10 cellular contexts compared by ENCODE assay signal in the genomic region with DNA sequence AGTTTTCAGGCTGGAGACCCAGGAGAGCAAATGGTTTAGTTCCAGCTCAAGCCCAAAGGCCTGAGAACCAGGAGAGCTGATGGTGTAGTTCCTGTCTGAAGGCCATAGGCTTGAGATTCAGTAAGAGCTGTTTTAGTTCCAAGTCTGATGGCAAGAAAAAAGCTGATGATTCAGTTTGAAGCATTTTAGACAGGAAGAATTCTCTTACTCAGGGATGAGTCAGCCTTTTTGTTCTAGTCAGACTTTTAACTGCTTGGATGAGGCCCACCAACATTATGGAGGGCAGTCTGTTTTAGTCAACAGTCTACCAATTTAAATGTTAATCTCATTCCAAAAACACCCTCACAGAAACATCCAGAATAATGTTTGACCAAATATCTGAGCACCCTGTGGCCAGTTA. TPM values are rescaled to one million over a fixed set of nuclear protein-coding genes. Genes with fewer than 3 reads are reported as not detected.
DNase-seq lines count a peak whose midpoint lies in the region; ATAC-seq, FAIRE-seq and TF ChIP-seq lines count a peak whose summit lies in the region.
"Had no signal": no experiment of that assay in that cellular context is flagged by ENCODE, and none has a peak within 500 bp of the region (broad histone marks: within the 10 kb centered on the region; RNA-seq: fewer than 3 reads in every experiment).

No MANE protein-coding gene starts in this region.

- H3K79me2 ChIP-seq in keratinocyte (ENCODE audit: control insufficient read depth, insufficient read depth, low read length): peaks cover 9% of the 10 kb centered on the region

- H3K27me3 ChIP-seq in keratinocyte (ENCODE audit: control insufficient read depth, extremely low read depth, insufficient read depth, low read length): no peaks in the 10 kb centered on the region

- no peaks in the 10 kb centered on the region for H3K9me3 ChIP-seq in keratinocyte (ENCODE audit: control insufficient read depth, low read depth, low read length)

- H3K9ac ChIP-seq in keratinocyte (ENCODE audit: control insufficient read depth, extremely low read depth, insufficient read depth, low read length): no peak overlapping the region

- H3K27ac ChIP-seq in keratinocyte (ENCODE audit: control insufficient read depth, insufficient read depth, low read length): no peak overlapping the region

- H3K4me3 Mint-ChIP-seq in activated naive CD8-positive, alpha-beta T cell treated with anti-CD3 and anti-CD28 coated beads, Interleukin-2, amount 50 U/mL, for 24 hours: no peak overlapping the region

- H3K4me1 Mint-ChIP-seq in activated naive CD8-positive, alpha-beta T cell treated with anti-CD3 and anti-CD28 coated beads, Interleukin-2, amount 50 U/mL, for 24 hours: peaks cover 16% of the 10 kb centered on the region

- peaks cover 9% of the 10 kb centered on the region for H3K4me1 ChIP-seq in keratinocyte (ENCODE audit: control insufficient read depth, extremely low read depth, insufficient read depth, low read length)

- no peak for TF ChIP-seq CTCF in keratinocyte (optimal IDR thresholded peaks at IDR 0.05 in 1 of 3, IDR thresholded peaks at IDR 0.05 in 1 of 3, conservative IDR thresholded peaks at IDR 0.05 in 1 of 3; ENCODE audit: extremely low read depth in 1 of 3, insufficient read depth in 2 of 3, low read length in 3 of 3)

- peak; percentile 55 to 63 for DNase-seq in AML-193 (lab: John Stamatoyannopoulos, UW)
- peak; percentile 54 for DNase-seq in HS-27A (ENCODE audit: low read depth)
- no peak for DNase-seq in activated naive CD8-positive, alpha-beta T cell treated with anti-CD3 and anti-CD28 coated beads, Interleukin-2, amount 50 U/mL, for 24 hours
- DNase-seq in keratinocyte (ENCODE audit: low read depth, low spot score): peak; percentile 63
- DNase-seq in GDM1 (lab: John Stamatoyannopoulos, UW): no peak
- DNase-seq in HT-29 (ENCODE audit: low spot score): no peak

- H3K36me3 Mint-ChIP-seq in activated naive CD8-positive, alpha-beta T cell treated with anti-CD3 and anti-CD28 coated beads, Interleukin-2, amount 50 U/mL, for 24 hours (ENCODE audit: low read depth): peaks cover 11% of the 10 kb centered on the region

- H3K36me3 ChIP-seq in keratinocyte (ENCODE audit: control insufficient read depth in 2 of 2, extremely low read depth in 1 of 2, insufficient read depth in 2 of 2, low read length in 2 of 2): peaks cover 6 to 10% of the 10 kb centered on the region in 2 experiments

- no peaks in the 10 kb centered on the region for H3K9me1 ChIP-seq in keratinocyte (ENCODE audit: control insufficient read depth, extremely low read depth, insufficient read depth, low read length)

- H2AFZ ChIP-seq in keratinocyte (ENCODE audit: control insufficient read depth, low read length): no peak overlapping the region

- H3K4me3 ChIP-seq in keratinocyte (ENCODE audit: control insufficient read depth in 2 of 3, extremely low read depth in 1 of 3, insufficient read depth in 2 of 3, low read depth in 1 of 3, low read length in 3 of 3): no peak overlapping the region

- peak; percentile 91 for FAIRE-seq in keratinocyte (lab: Jason Lieb, UNC)

- H3K27me3 Mint-ChIP-seq in activated naive CD8-positive, alpha-beta T cell treated with anti-CD3 and anti-CD28 coated beads, Interleukin-2, amount 50 U/mL, for 24 hours: no peaks in the 10 kb centered on the region
- H3K27me3 Mint-ChIP-seq: IgD-negative memory B cell had no signal

- H3K9me3 Mint-ChIP-seq in activated naive CD8-positive, alpha-beta T cell treated with anti-CD3 and anti-CD28 coated beads, Interleukin-2, amount 50 U/mL, for 24 hours: no peaks in the 10 kb centered on the region
- H3K9me3 Mint-ChIP-seq: IgD-negative memory B cell, nephron had no signal

- peak overlapping the region; percentile 37 for H3K27ac Mint-ChIP-seq in activated naive CD8-positive, alpha-beta T cell treated with anti-CD3 and anti-CD28 coated beads, Interleukin-2, amount 50 U/mL, for 24 hours
- H3K27ac Mint-ChIP-seq: IgD-negative memory B cell, nephron had no signal

- no peaks in the 10 kb centered on the region for H4K20me1 ChIP-seq in keratinocyte (ENCODE audit: control insufficient read depth, extremely low read depth, insufficient read depth, low read length)

- peak; percentile 45 for ATAC-seq in activated naive CD8-positive, alpha-beta T cell treated with anti-CD3 and anti-CD28 coated beads, Interleukin-2, amount 50 U/mL, for 24 hours
- ATAC-seq in HG02610 (IDR thresholded peaks at IDR 0.05; ENCODE audit: unreplicated experiment) (no peak), GM21619 (IDR thresholded peaks at IDR 0.05; ENCODE audit: unreplicated experiment) (no peak)

- dilution Hi-C loops in keratinocyte (cut with MboI; ENCODE audit: extremely low pct_ligation_motif_present, low sequenced_read_pairs): no loop called here

- H3K4me2 ChIP-seq in keratinocyte (ENCODE audit: control insufficient read depth, extremely low read depth, insufficient read depth, low read depth, low read length): no peak overlapping the region

RNA-seq across cellular contexts. Expression of gene ZSCAN26, which starts 2.5 kb away (rescaled TPM):
- polyA plus RNA-seq in keratinocyte: 7.2 to 9.8 TPM (median 7.3 TPM) in 3 replicates
- polyA plus RNA-seq in keratinocyte (2011; ENCODE audit: low read depth): 2.3 TPM
- 4.4 and 7.4 TPM in 2 replicates for polyA plus RNA-seq in keratinocyte (2011; cell fraction: cytosol; rRNA removed)
- polyA plus RNA-seq in keratinocyte (2011; cell fraction: nucleus; rRNA removed): 11.7 and 15.2 TPM in 2 replicates
- polyA plus RNA-seq in keratinocyte (2012; ENCODE audit: low replicate concordance): 3.9 and 4.9 TPM in 2 replicates
- polyA minus RNA-seq in keratinocyte: 2.4 to 9.2 TPM (median 5.7 TPM) in 3 replicates
- 4.2 TPM for polyA minus RNA-seq in keratinocyte (2011; cell fraction: cytosol; rRNA and poly(A)+ RNA removed)
- 4.3 and 6.1 TPM in 2 replicates for polyA minus RNA-seq in keratinocyte (2011; cell fraction: nucleus; rRNA and poly(A)+ RNA removed)
- 1.0 and 3.2 TPM in 2 replicates for total RNA-seq in HT-29 (2014; rRNA removed; shearing (Covaris generic))

RNA-seq across cellular contexts. Expression of gene NKAPL, which starts 10.4 kb away (rescaled TPM):
- 0.25 to 0.35 TPM (median 0.31 TPM) in 3 replicates for polyA plus RNA-seq in keratinocyte
- 1.6 TPM for polyA plus RNA-seq in keratinocyte (2011; ENCODE audit: low read depth)
- polyA plus RNA-seq in keratinocyte (2011; cell fraction: cytosol; rRNA removed): 0.40 and 0.48 TPM in 2 replicates
- polyA plus RNA-seq in keratinocyte (2011; cell fraction: nucleus; rRNA removed): 0.29 and 0.59 TPM in 2 replicates
- polyA plus RNA-seq in keratinocyte (2012; ENCODE audit: low replicate concordance): 0.47 and 1.0 TPM in 2 replicates
- polyA minus RNA-seq in keratinocyte: 0.56 TPM in 1 of 3 replicates, not detected in the others
- polyA minus RNA-seq in keratinocyte (2011; cell fraction: cytosol; rRNA and poly(A)+ RNA removed): not detected
- polyA minus RNA-seq in keratinocyte (2011; cell fraction: nucleus; rRNA and poly(A)+ RNA removed): 0.32 TPM in 1 of 2 replicates, not detected in the other
- total RNA-seq in HT-29 (2014; rRNA removed; shearing (Covaris generic)): not detected in 2 replicates

RNA-seq across cellular contexts. Expression of gene PGBD1, which starts 11.9 kb away (rescaled TPM):
- polyA plus RNA-seq in keratinocyte: 2.1 to 3.6 TPM (median 3.1 TPM) in 3 replicates
- polyA plus RNA-seq in keratinocyte (2011; ENCODE audit: low read depth): 2.0 TPM
- polyA plus RNA-seq in keratinocyte (2011; cell fraction: cytosol; rRNA removed): 1.9 and 2.6 TPM in 2 replicates
- polyA plus RNA-seq in keratinocyte (2011; cell fraction: nucleus; rRNA removed): 3.6 and 3.7 TPM in 2 replicates
- polyA plus RNA-seq in keratinocyte (2012; ENCODE audit: low replicate concordance): 1.4 and 3.3 TPM in 2 replicates
- polyA minus RNA-seq in keratinocyte: 0.52 to 2.1 TPM (median 2.1 TPM) in 3 replicates
- 3.3 TPM for polyA minus RNA-seq in keratinocyte (2011; cell fraction: cytosol; rRNA and poly(A)+ RNA removed)
- polyA minus RNA-seq in keratinocyte (2011; cell fraction: nucleus; rRNA and poly(A)+ RNA removed): 2.2 and 2.3 TPM in 2 replicates
- 0.97 and 1.2 TPM in 2 replicates for total RNA-seq in HT-29 (2014; rRNA removed; shearing (Covaris generic))

RNA-seq across cellular contexts. Expression of gene ZKSCAN4, which starts 17.4 kb away (rescaled TPM):
- 2.6 to 3.5 TPM (median 2.9 TPM) in 3 replicates for polyA plus RNA-seq in keratinocyte
- polyA plus RNA-seq in keratinocyte (2011; ENCODE audit: low read depth): 0.69 TPM
- 1.6 and 1.9 TPM in 2 replicates for polyA plus RNA-seq in keratinocyte (2011; cell fraction: cytosol; rRNA removed)
- polyA plus RNA-seq in keratinocyte (2011; cell fraction: nucleus; rRNA removed): 3.5 and 3.8 TPM in 2 replicates
- 2.3 and 2.7 TPM in 2 replicates for polyA plus RNA-seq in keratinocyte (2012; ENCODE audit: low replicate concordance)
- polyA minus RNA-seq in keratinocyte: 0.56 to 3.2 TPM (median 2.8 TPM) in 3 replicates
- polyA minus RNA-seq in keratinocyte (2011; cell fraction: cytosol; rRNA and poly(A)+ RNA removed): 2.7 TPM
- 2.1 and 2.4 TPM in 2 replicates for polyA minus RNA-seq in keratinocyte (2011; cell fraction: nucleus; rRNA and poly(A)+ RNA removed)
- 0.60 and 1.0 TPM in 2 replicates for total RNA-seq in HT-29 (2014; rRNA removed; shearing (Covaris generic))

RNA-seq across cellular contexts. Expression of gene ZSCAN9, which starts 44.4 kb away (rescaled TPM):
- polyA plus RNA-seq in keratinocyte: 8.3 to 15.9 TPM (median 12.0 TPM) in 3 replicates
- 8.0 TPM for polyA plus RNA-seq in keratinocyte (2011; ENCODE audit: low read depth)
- 4.6 and 8.4 TPM in 2 replicates for polyA plus RNA-seq in keratinocyte (2011; cell fraction: cytosol; rRNA removed)
- polyA plus RNA-seq in keratinocyte (2011; cell fraction: nucleus; rRNA removed): 29.4 and 36.9 TPM in 2 replicates
- 4.9 and 12.9 TPM in 2 replicates for polyA plus RNA-seq in keratinocyte (2012; ENCODE audit: low replicate concordance)
- 2.2 to 11.5 TPM (median 11.2 TPM) in 3 replicates for polyA minus RNA-seq in keratinocyte
- polyA minus RNA-seq in keratinocyte (2011; cell fraction: cytosol; rRNA and poly(A)+ RNA removed): 4.6 TPM
- 9.9 and 12.6 TPM in 2 replicates for polyA minus RNA-seq in keratinocyte (2011; cell fraction: nucleus; rRNA and poly(A)+ RNA removed)
- 6.8 and 6.9 TPM in 2 replicates for total RNA-seq in HT-29 (2014; rRNA removed; shearing (Covaris generic))

Comparison
In these comparisons a context has a peak if more than half of its experiments do, and no peak if none do; other contexts are left out.
1. DNase-seq: peak in AML-193 (2 of 2), HS-27A (single experiment) and keratinocyte (single experiment); none in activated naive CD8-positive, alpha-beta T cell treated with anti-CD3 and anti-CD28 coated beads, Interleukin-2, amount 50 U/mL, for 24 hours (single experiment), GDM1 (single experiment) and HT-29 (single experiment).